In the genomic region with DNA sequence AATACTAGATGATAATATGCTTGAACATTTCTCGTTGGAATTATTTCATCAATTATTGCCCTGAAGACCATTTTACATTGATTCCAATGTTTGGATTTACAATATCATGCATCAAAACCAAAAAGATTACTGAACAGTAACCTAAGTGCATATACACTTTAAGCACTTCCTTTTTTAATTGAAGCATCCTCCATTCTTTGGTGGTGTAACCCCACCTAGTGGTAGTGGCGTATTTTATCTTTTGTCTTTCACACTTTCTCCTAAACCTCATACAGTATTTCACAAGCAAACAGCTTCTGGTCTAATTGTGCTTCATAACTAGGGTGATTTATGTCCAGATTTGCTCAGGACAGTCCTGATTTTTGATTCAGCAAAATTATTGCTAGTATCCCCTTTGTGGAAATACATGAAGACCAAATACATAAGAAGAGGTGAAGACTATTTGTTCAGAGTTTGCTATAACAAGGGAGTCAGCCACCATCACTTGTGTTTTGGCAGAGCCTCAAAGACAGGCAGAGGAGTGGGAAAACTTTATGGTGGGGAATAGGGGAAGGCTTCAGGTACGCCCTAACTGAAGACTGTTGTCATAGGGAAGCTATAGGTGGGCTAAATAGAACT, we compare ENCODE assay signal across 8 cellular contexts. TPM values are rescaled to one million over a fixed set of nuclear protein-coding genes. Genes with fewer than 3 reads are reported as not detected.
DNase-seq lines count a peak whose midpoint lies in the region; ATAC-seq, FAIRE-seq and TF ChIP-seq lines count a peak whose summit lies in the region.

No MANE protein-coding gene starts in this region.

- H3K4me2 ChIP-seq in OCI-LY1 (ENCODE audit: low read length) = no peak overlapping the region

- peak overlapping the region; percentile 21 for H3K4me3 Mint-ChIP-seq in activated naive CD8-positive, alpha-beta T cell
- H3K4me3 Mint-ChIP-seq in activated naive CD8-positive, alpha-beta T cell treated with anti-CD3 and anti-CD28 coated beads for 36 hours = no peak overlapping the region

- H3K27ac Mint-ChIP-seq in activated naive CD8-positive, alpha-beta T cell = peak overlapping the region; percentile 88
- no peak overlapping the region for H3K27ac Mint-ChIP-seq in activated naive CD8-positive, alpha-beta T cell treated with anti-CD3 and anti-CD28 coated beads for 36 hours

- no peaks in the 10 kb centered on the region for H4K20me1 ChIP-seq in OCI-LY1 (ENCODE audit: insufficient read depth, low read length)

- H3K4me1 ChIP-seq in OCI-LY1 (ENCODE audit: insufficient read depth, low read length, severe bottlenecking) (peaks cover 19% of the 10 kb centered on the region), right lobe of liver (peaks cover 0 to 17% (median 3%) of the 10 kb centered on the region in 4 donors)

- 9% methylated on average over 3 of the region's 3 CpGs for WGBS in right lobe of liver (ENCODE audit: insufficient coverage, low coverage, low lambda C conversion rate, missing lambda C conversion rate)

- H3K9me3 ChIP-seq in OCI-LY1 (ENCODE audit: low read length) = 0 out of 2 replicates have a peak, but pooled peaks cover 3% of the 10 kb centered on the region
- no peaks in the 10 kb centered on the region for H3K9me3 ChIP-seq in right lobe of liver

- H3K4me3 ChIP-seq in Jurkat, Clone E6-1 (ENCODE audit: low read length) = no peak overlapping the region
- H3K4me3 ChIP-seq in OCI-LY1 (ENCODE audit: low read depth, low read length, poor library complexity, severe bottlenecking) = no peak overlapping the region
- H3K4me3 ChIP-seq in right lobe of liver = no peak overlapping the region

- TF ChIP-seq POLR2A in right lobe of liver (IDR thresholded peaks at IDR 0.05) = no peak

- H3K36me3 ChIP-seq in OCI-LY1 (ENCODE audit: insufficient read depth, low read length) (no peaks in the 10 kb centered on the region), right lobe of liver (no peaks in the 10 kb centered on the region)

- H3K9me2 ChIP-seq in OCI-LY1 (ENCODE audit: low read depth, low read length) = no peaks in the 10 kb centered on the region

- no peaks in the 10 kb centered on the region for H3K27me3 Mint-ChIP-seq in activated naive CD8-positive, alpha-beta T cell
- no peaks in the 10 kb centered on the region for H3K27me3 Mint-ChIP-seq in activated naive CD8-positive, alpha-beta T cell treated with anti-CD3 and anti-CD28 coated beads for 36 hours

- H3K27ac ChIP-seq in OCI-LY1 (ENCODE audit: low read depth, low read length, poor library complexity, severe bottlenecking) (no peak overlapping the region), right lobe of liver (no peak overlapping the region)

- no peak overlapping the region for H2AFZ ChIP-seq in OCI-LY1 (ENCODE audit: low read length)

- H3K9ac ChIP-seq in OCI-LY1 (ENCODE audit: low read length) = no peak overlapping the region

- FAIRE-seq in urothelium cell line (lab: Jason Lieb, UNC) = no peak

- peaks cover 31% of the 10 kb centered on the region for H3K4me1 Mint-ChIP-seq in activated naive CD8-positive, alpha-beta T cell (ENCODE audit: low read depth)
- peaks cover 19% of the 10 kb centered on the region for H3K4me1 Mint-ChIP-seq in activated naive CD8-positive, alpha-beta T cell treated with anti-CD3 and anti-CD28 coated beads for 36 hours

- ATAC-seq in GM21619 (IDR thresholded peaks at IDR 0.05; ENCODE audit: unreplicated experiment) (peak; percentile 47), right lobe of liver (peak; percentile 61 to 69 (median 62))

- H3K27me3 ChIP-seq in OCI-LY1 (ENCODE audit: insufficient read depth, low read length) = no peaks in the 10 kb centered on the region; the same call in 1 of the 2 replicates
- H3K27me3 ChIP-seq in right lobe of liver = no peaks in the 10 kb centered on the region

- intact Hi-C loops in right lobe of liver (cut with DNase I) = loop anchor here in 1 of 2 donors (10.0 kb wide), 1 partner anchor 219 kb away; a partner anchor contains a TSS

- H3F3A ChIP-seq in OCI-LY1 (ENCODE audit: insufficient read depth, low read length) = no peaks in the 10 kb centered on the region

- TF ChIP-seq CTCF in OCI-LY1 (IDR thresholded peaks at IDR 0.05; ENCODE audit: low read length) = peak; percentile 77
- TF ChIP-seq CTCF in right lobe of liver (IDR thresholded peaks at IDR 0.05) = peak; percentile 55 to 70 (median 61)

- H3K79me2 ChIP-seq in OCI-LY1 (ENCODE audit: insufficient read depth, low read length) = peaks cover 14% of the 10 kb centered on the region

- H3K36me3 Mint-ChIP-seq in activated naive CD8-positive, alpha-beta T cell = no peaks in the 10 kb centered on the region
- H3K36me3 Mint-ChIP-seq in activated naive CD8-positive, alpha-beta T cell treated with anti-CD3 and anti-CD28 coated beads for 36 hours = no peaks in the 10 kb centered on the region

- DNase-seq in activated naive CD8-positive, alpha-beta T cell treated with anti-CD3 and anti-CD28 coated beads for 36 hours = no peak
- peak; percentile 76 for DNase-seq in Jurkat, Clone E6-1 (ENCODE audit: low read depth, low spot score)
- peak; percentile 51 for DNase-seq in central memory CD4-positive, alpha-beta T cell
- no peak for DNase-seq in right lobe of liver
- DNase-seq in urothelium cell line (ENCODE audit: low spot score) = peak; percentile 33

- H3K9me3 Mint-ChIP-seq in activated naive CD8-positive, alpha-beta T cell (ENCODE audit: low read depth) = no peaks in the 10 kb centered on the region
- no peaks in the 10 kb centered on the region for H3K9me3 Mint-ChIP-seq in activated naive CD8-positive, alpha-beta T cell treated with anti-CD3 and anti-CD28 coated beads for 36 hours

RNA-seq across cellular contexts. Expression of a gene that starts 3.4 kb away (rescaled TPM):
- 10 to 100 TPM; 41.6 to 45.2 TPM for total RNA-seq in activated naive CD8-positive, alpha-beta T cell treated with anti-CD3 and anti-CD28 coated beads for 36 hours
- 33.5 TPM for polyA plus RNA-seq in Jurkat, Clone E6-1 (2012; ENCODE audit: insufficient read depth, insufficient read length)
- total RNA-seq in right lobe of liver = 1 to 10 TPM; 4.5 to 8.9 (median 6.8) TPM

RNA-seq across cellular contexts. Expression of a gene that starts 23.3 kb away (rescaled TPM):
- 10 to 100 TPM; 48.5 to 53.2 TPM for total RNA-seq in activated naive CD8-positive, alpha-beta T cell treated with anti-CD3 and anti-CD28 coated beads for 36 hours
- 74.0 TPM for polyA plus RNA-seq in Jurkat, Clone E6-1 (2012; ENCODE audit: insufficient read depth, insufficient read length)
- 10 to 100 TPM in 5 of 6 experiments, 1 to 10 TPM in 1; 9.9 to 22.1 (median 18.1) TPM for total RNA-seq in right lobe of liver

Comparison
In these comparisons a context has a peak if more than half of its experiments do, and no peak if none do; other contexts are left out.
1. DNase-seq: peak in Jurkat, Clone E6-1 (single experiment), central memory CD4-positive, alpha-beta T cell (single experiment) and urothelium cell line (single experiment); none in activated naive CD8-positive, alpha-beta T cell treated with anti-CD3 and anti-CD28 coated beads for 36 hours (single experiment) and right lobe of liver (0 of 3).
2. RNA of a gene that starts 3.4 kb away (total RNA-seq): 41.6 to 45.2 TPM in activated naive CD8-positive, alpha-beta T cell treated with anti-CD3 and anti-CD28 coated beads for 36 hours; 4.5 to 8.9 TPM in right lobe of liver; every median in the first group is over 4 times any median in the second.